ENCODE assay signal across 21 cellular contexts in the genomic region with DNA sequence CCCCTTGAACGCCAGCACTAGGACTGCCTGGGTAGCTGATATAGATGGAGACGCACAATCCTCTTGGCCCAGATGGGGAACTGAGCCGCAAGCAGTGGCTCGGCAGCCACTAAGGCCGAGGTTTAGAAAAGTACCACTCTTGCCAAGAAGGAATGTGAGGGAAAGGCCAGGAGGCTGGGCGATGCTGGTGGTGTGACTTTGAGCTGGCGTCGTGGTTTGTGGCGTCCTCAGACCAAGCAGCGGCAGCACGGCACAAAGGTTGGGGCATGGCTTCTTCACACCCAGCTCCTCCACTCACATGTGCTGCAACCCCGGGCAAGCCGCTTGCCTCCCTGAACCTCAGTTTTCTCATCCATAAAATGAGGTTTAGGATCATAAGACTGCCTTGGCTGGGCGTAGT.
"Had no signal": no experiment of that assay in that cellular context is flagged by ENCODE, and none has a peak within 500 bp of the region (broad histone marks: within the 10 kb centered on the region; RNA-seq: fewer than 3 reads in every experiment).

No MANE protein-coding gene starts in this region.

- H3K4me1 ChIP-seq: body of pancreas had no signal

- H3K9me3 ChIP-seq: body of pancreas, sigmoid colon had no signal

- H3K27me3 ChIP-seq: body of pancreas, hepatocyte, sigmoid colon had no signal

- H3K4me2 ChIP-seq: hepatocyte had no signal

- H3K27ac Mint-ChIP-seq: activated CD4-positive, alpha-beta memory T cell treated with anti-CD3 and anti-CD28 coated beads, Interleukin-2, amount 10 ng/mL, durations not matched to agents 7 days and 5 days; activated CD4-positive, alpha-beta T cell treated with anti-CD3 and anti-CD28 coated beads, Interleukin-2, amount 10 ng/mL, durations not matched to agents 24 days and 14 days; activated naive CD4-positive, alpha-beta T cell treated with anti-CD3 and anti-CD28 coated beads, Interleukin-2, amount 10 ng/mL, durations not matched to agents 7 days and 5 days; activated naive CD8-positive, alpha-beta T cell treated with anti-CD3 and anti-CD28 coated beads, Interleukin-2, amount 50 U/mL, for 24 hours; activated T-cell treated with anti-CD3 and anti-CD28 coated beads, Interleukin-2, amount 50 U/mL, for 72 hours had no signal

- DNase-seq: activated CD4-positive, alpha-beta memory T cell treated with anti-CD3 and anti-CD28 coated beads, Interleukin-2, amount 10 ng/mL, durations not matched to agents 7 days and 5 days; activated CD4-positive, alpha-beta T cell treated with anti-CD3 and anti-CD28 coated beads, Interleukin-2, amount 10 ng/mL, durations not matched to agents 24 days and 14 days; activated effector memory CD4-positive, alpha-beta T cell treated with Interleukin-2 at 50 U/mL for 16 hours; activated naive CD4-positive, alpha-beta T cell treated with anti-CD3 and anti-CD28 coated beads, Interleukin-2, amount 10 ng/mL, durations not matched to agents 7 days and 5 days; activated naive CD8-positive, alpha-beta T cell treated with anti-CD3 and anti-CD28 coated beads, Interleukin-2, amount 50 U/mL, for 24 hours; activated T-cell treated with anti-CD3 and anti-CD28 coated beads, Interleukin-2, amount 50 U/mL, for 72 hours; anterior cingulate cortex; body of pancreas; effector memory CD4-positive, alpha-beta T cell; glutamatergic neuron; islet precursor cell; left cardiac atrium; occipital lobe; posterior cingulate gyrus; sigmoid colon; stimulated activated CD4-positive, alpha-beta T cell treated with anti-CD3 and anti-CD28 coated beads, Interleukin-2, amount 100 ng/mL, for 48 hours; stimulated activated CD8-positive, alpha-beta memory T cell treated with anti-CD3 and anti-CD28 coated beads, Interleukin-4, amount 100 ng/mL, for 48 hours; stimulated activated naive CD4-positive, alpha-beta T cell treated with Interleukin-2 at 50 U/mL for 16 hours had no signal

- H3K9me3 Mint-ChIP-seq: activated CD4-positive, alpha-beta memory T cell treated with anti-CD3 and anti-CD28 coated beads, Interleukin-2, amount 10 ng/mL, durations not matched to agents 7 days and 5 days; activated CD4-positive, alpha-beta T cell treated with anti-CD3 and anti-CD28 coated beads, Interleukin-2, amount 10 ng/mL, durations not matched to agents 24 days and 14 days; activated naive CD4-positive, alpha-beta T cell treated with anti-CD3 and anti-CD28 coated beads, Interleukin-2, amount 10 ng/mL, durations not matched to agents 7 days and 5 days; activated naive CD8-positive, alpha-beta T cell treated with anti-CD3 and anti-CD28 coated beads, Interleukin-2, amount 50 U/mL, for 24 hours; activated T-cell treated with anti-CD3 and anti-CD28 coated beads, Interleukin-2, amount 50 U/mL, for 72 hours had no signal

- H3K27me3 Mint-ChIP-seq: activated CD4-positive, alpha-beta memory T cell treated with anti-CD3 and anti-CD28 coated beads, Interleukin-2, amount 10 ng/mL, durations not matched to agents 7 days and 5 days; activated CD4-positive, alpha-beta T cell treated with anti-CD3 and anti-CD28 coated beads, Interleukin-2, amount 10 ng/mL, durations not matched to agents 24 days and 14 days; activated naive CD4-positive, alpha-beta T cell treated with anti-CD3 and anti-CD28 coated beads, Interleukin-2, amount 10 ng/mL, durations not matched to agents 7 days and 5 days; activated naive CD8-positive, alpha-beta T cell treated with anti-CD3 and anti-CD28 coated beads, Interleukin-2, amount 50 U/mL, for 24 hours had no signal

- H3K4me3 ChIP-seq: body of pancreas, hepatocyte, sigmoid colon had no signal

- H3K4me3 Mint-ChIP-seq: activated CD4-positive, alpha-beta memory T cell treated with anti-CD3 and anti-CD28 coated beads, Interleukin-2, amount 10 ng/mL, durations not matched to agents 7 days and 5 days; activated CD4-positive, alpha-beta T cell treated with anti-CD3 and anti-CD28 coated beads, Interleukin-2, amount 10 ng/mL, durations not matched to agents 24 days and 14 days; activated naive CD4-positive, alpha-beta T cell treated with anti-CD3 and anti-CD28 coated beads, Interleukin-2, amount 10 ng/mL, durations not matched to agents 7 days and 5 days; activated naive CD8-positive, alpha-beta T cell treated with anti-CD3 and anti-CD28 coated beads, Interleukin-2, amount 50 U/mL, for 24 hours; activated T-cell treated with anti-CD3 and anti-CD28 coated beads, Interleukin-2, amount 50 U/mL, for 72 hours had no signal

- H2AFZ ChIP-seq: hepatocyte had no signal

- ATAC-seq: activated CD4-positive, CD25-positive, alpha-beta regulatory T cell treated with anti-CD3 and anti-CD28 coated beads, Interleukin-2, amount 50 U/mL, for 24 hours; activated naive CD8-positive, alpha-beta T cell treated with anti-CD3 and anti-CD28 coated beads, Interleukin-2, amount 50 U/mL, for 24 hours; activated T-cell treated with anti-CD3 and anti-CD28 coated beads, Interleukin-2, amount 50 U/mL, for 72 hours; body of pancreas had no signal

- H3K27ac ChIP-seq: body of pancreas, hepatocyte, sigmoid colon, VCaP had no signal
